16 cellular contexts compared by ENCODE assay signal in the genomic region with DNA sequence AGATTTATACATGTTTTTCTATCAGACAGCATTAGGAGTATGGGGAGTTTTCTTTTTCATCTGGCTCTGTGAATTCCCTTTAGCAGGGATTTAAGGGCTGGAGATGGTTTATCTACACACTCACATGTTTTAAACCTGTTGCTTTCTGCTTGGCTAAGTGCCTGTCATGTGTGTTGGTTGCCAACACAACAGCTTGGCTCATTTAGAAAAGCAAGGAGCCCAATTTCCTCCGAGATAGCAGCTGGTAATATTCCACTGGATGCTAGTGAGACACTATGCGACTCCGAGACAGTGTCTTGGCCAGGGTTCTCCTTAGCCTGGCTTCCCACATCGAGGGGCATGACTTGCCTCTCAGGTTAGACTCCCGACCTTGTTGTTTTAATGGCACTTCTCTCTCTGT.
DNase-seq lines count a peak whose midpoint lies in the region; ATAC-seq and TF ChIP-seq lines count a peak whose summit lies in the region.
"Had no signal": no experiment of that assay in that cellular context is flagged by ENCODE, and none has a peak within 500 bp of the region (broad histone marks: within the 10 kb centered on the region; RNA-seq: fewer than 3 reads in every experiment).

No MANE protein-coding gene starts in this region.

- DNase-seq in MCF 10A (ENCODE audit: unreplicated experiment) (no peak), breast epithelium (ENCODE audit: low spot score in 2 of 2) (no peak), NCI-H748 (lab: John Stamatoyannopoulos, UW; ENCODE audit: unreplicated experiment) (peak; percentile 85), left lung (no peak), thoracic aorta (ENCODE audit: low spot score) (no peak), dorsolateral prefrontal cortex (no peak), HT-29 (ENCODE audit: low spot score) (no peak)
- DNase-seq: activated CD4-positive, alpha-beta memory T cell treated with anti-CD3 and anti-CD28 coated beads, Interleukin-2, amount 10 ng/mL, durations not matched to agents 7 days and 5 days; cortex of kidney; substantia nigra had no signal

- no peak for TF ChIP-seq POLR2A in breast epithelium (IDR thresholded peaks at IDR 0.05)

- BruUV-seq in MCF 10A (replicated peaks; lab: Mats Ljungman, UMichigan), result no TSS peak

- no peaks in the 10 kb centered on the region for H3K36me3 Mint-ChIP-seq in MCF 10A (ENCODE audit: insufficient read depth, unreplicated experiment)

- POLR2A ChIA-PET in MCF 10A (lab: Yijun Ruan, JAX), result interaction anchor here (1.4 to 1.6 kb wide), 3 partner anchors 11 to 60 kb away, joined by 4 read pairs; no protein-coding TSS in a partner anchor

- peaks cover 9% of the 10 kb centered on the region for H3K4me1 Mint-ChIP-seq in MCF 10A (ENCODE audit: insufficient read depth, unreplicated experiment)
- H3K4me1 Mint-ChIP-seq: activated CD4-positive, alpha-beta memory T cell treated with anti-CD3 and anti-CD28 coated beads, Interleukin-2, amount 10 ng/mL, durations not matched to agents 7 days and 5 days had no signal

- no peak overlapping the region for H3K4me3 Mint-ChIP-seq in MCF 10A (ENCODE audit: unreplicated experiment)
- H3K4me3 Mint-ChIP-seq: activated CD4-positive, alpha-beta memory T cell treated with anti-CD3 and anti-CD28 coated beads, Interleukin-2, amount 10 ng/mL, durations not matched to agents 7 days and 5 days had no signal

- H3K27me3 Mint-ChIP-seq in MCF 10A (ENCODE audit: insufficient read depth, unreplicated experiment), result no peaks in the 10 kb centered on the region

- H3K27ac ChIP-seq in breast epithelium (no peak overlapping the region), left lung (peak overlapping the region; percentile 48 to 81), thoracic aorta (no peak overlapping the region), dorsolateral prefrontal cortex (no peak overlapping the region)
- H3K27ac ChIP-seq: HL-60, KMS-11, SK-N-MC had no signal

- H3K27me3 ChIP-seq in breast epithelium (no peaks in the 10 kb centered on the region), left lung (no peaks in the 10 kb centered on the region), thoracic aorta (replicated peaks; ENCODE audit: insufficient read depth) (no peaks in the 10 kb centered on the region), dorsolateral prefrontal cortex (no peaks in the 10 kb centered on the region)

- H3K36me3 ChIP-seq in breast epithelium (no peaks in the 10 kb centered on the region), left lung (no peaks in the 10 kb centered on the region), thoracic aorta (no peaks in the 10 kb centered on the region)

- H3K9me3 ChIP-seq in breast epithelium (no peaks in the 10 kb centered on the region), left lung (no peaks in the 10 kb centered on the region), thoracic aorta (no peaks in the 10 kb centered on the region)

- H3K9me3 Mint-ChIP-seq in MCF 10A (ENCODE audit: unreplicated experiment), result no peaks in the 10 kb centered on the region
- H3K9me3 Mint-ChIP-seq: activated T-helper 2 cell treated with anti-CD3 and anti-CD28 coated beads, Interferon-gamma antibody, Interleukin-2, Interleukin-4, amounts not matched to agents 10 μg/mL and 5 μg/mL and 100 μg/mL, durations not matched to agents 14 hours and 24 hours and 36 hours had no signal

- CTCF ChIA-PET in MCF 10A (lab: Yijun Ruan, JAX), result no interaction called here

- peak; percentile 12 for ATAC-seq in left lung
- no peak for ATAC-seq in thoracic aorta (ENCODE audit: insufficient number of reproducible peaks, low FRiP score, low read depth)
- no peak for ATAC-seq in HG03139 (IDR thresholded peaks at IDR 0.05; ENCODE audit: unreplicated experiment)
- ATAC-seq: HCT116 had no signal

- H3K4me3 ChIP-seq in breast epithelium, result no peak overlapping the region
- no peak overlapping the region for H3K4me3 ChIP-seq in left lung
- peak overlapping the region; percentile 50 for H3K4me3 ChIP-seq in thoracic aorta
- peak overlapping the region in 27 of 59 donors; percentile 1 to 50 (median 35) for H3K4me3 ChIP-seq in dorsolateral prefrontal cortex
- H3K4me3 ChIP-seq: SK-N-MC had no signal

- peak overlapping the region; percentile 63 for H3K27ac Mint-ChIP-seq in MCF 10A (ENCODE audit: low read depth, unreplicated experiment)
- H3K27ac Mint-ChIP-seq: activated CD4-positive, alpha-beta memory T cell treated with anti-CD3 and anti-CD28 coated beads, Interleukin-2, amount 10 ng/mL, durations not matched to agents 7 days and 5 days; activated T-helper 2 cell treated with anti-CD3 and anti-CD28 coated beads, Interferon-gamma antibody, Interleukin-2, Interleukin-4, amounts not matched to agents 10 μg/mL and 5 μg/mL and 100 μg/mL, durations not matched to agents 14 hours and 24 hours and 36 hours had no signal

- H3K4me1 ChIP-seq in breast epithelium (no peaks in the 10 kb centered on the region), left lung (no peaks in the 10 kb centered on the region), thoracic aorta (ENCODE audit: control insufficient read depth in 1 of 2, low read depth in 2 of 2) (no peaks in the 10 kb centered on the region)

- TF ChIP-seq CTCF in MCF 10A (IDR thresholded peaks at IDR 0.05; ENCODE audit: unreplicated experiment), result no peak
- TF ChIP-seq CTCF in breast epithelium (IDR thresholded peaks at IDR 0.05), result no peak
- no peak for TF ChIP-seq CTCF in left lung (IDR thresholded peaks at IDR 0.05)
- TF ChIP-seq CTCF in thoracic aorta (IDR thresholded peaks at IDR 0.05), result no peak
- TF ChIP-seq CTCF in dorsolateral prefrontal cortex (IDR thresholded peaks at IDR 0.05 in 54 of 56, conservative IDR thresholded peaks at IDR 0.05 in 2 of 56; ENCODE audit: low read depth in 1 of 56, partially characterized antibody in 56 of 56), result no peak

- intact Hi-C loops in MCF 10A (cut with micrococcal nuclease), result no loop called here
- intact Hi-C loops in breast epithelium (cut with DNase I; ENCODE audit: low total_unique reads), result no loop called here
- intact Hi-C loops in left lung (cut with DNase I), result no loop called here
- intact Hi-C loops in dorsolateral prefrontal cortex (cut with DNase I), result no loop called here

Comparison
In these comparisons a context has a peak if more than half of its experiments do, and no peak if none do; other contexts are left out.
1. H3K27ac ChIP-seq: peak in left lung (2 of 2); none in breast epithelium (0 of 2), thoracic aorta (0 of 2) and dorsolateral prefrontal cortex (0 of 59).